Comparison of ENCODE assay signal across 32 cellular contexts in the genomic region with DNA sequence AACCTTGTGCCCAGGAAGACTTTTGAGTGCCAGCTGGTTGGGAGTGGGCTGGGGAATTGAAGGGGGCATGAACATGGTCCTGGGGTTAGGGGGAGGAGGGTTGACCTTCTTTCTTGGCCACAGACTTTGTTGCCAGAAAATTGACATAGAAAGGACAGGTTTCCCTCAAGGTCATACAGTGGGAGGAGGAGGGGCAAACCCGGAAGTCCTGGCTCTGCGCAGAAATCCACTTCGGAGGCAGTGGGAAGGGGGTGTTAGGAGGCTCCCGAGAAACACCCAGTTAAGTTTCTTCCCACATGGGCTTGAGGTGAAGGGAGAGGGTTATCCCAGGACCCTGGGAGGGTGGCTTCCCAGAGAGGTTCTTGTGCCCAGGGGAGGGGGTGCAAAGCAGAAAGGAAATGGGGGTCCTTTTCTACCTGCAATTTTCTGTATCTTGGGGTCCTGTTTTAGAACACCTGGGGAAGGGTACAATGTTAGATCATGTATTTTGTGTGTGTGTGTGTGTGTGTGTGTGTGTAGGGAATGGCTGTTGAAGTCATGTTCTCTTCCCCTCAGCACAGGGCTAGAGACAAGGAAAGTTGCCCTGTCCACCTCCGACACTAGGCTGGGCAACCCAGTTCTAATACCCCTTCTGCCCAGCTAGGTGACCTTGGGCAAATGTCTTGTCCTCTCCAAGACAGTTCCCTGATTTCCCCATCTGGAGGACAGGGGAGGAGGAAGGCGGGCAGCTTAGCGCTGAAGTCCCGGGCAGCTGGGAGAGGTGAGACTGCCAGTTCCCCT. TPM values are rescaled to one million over a fixed set of nuclear protein-coding genes. Genes with fewer than 3 reads are reported as not detected.
DNase-seq lines count a peak whose midpoint lies in the region; ATAC-seq and TF ChIP-seq lines count a peak whose summit lies in the region.
"Had no signal": no experiment of that assay in that cellular context is flagged by ENCODE, and none has a peak within 500 bp of the region (broad histone marks: within the 10 kb centered on the region; RNA-seq: fewer than 3 reads in every experiment).

No MANE protein-coding gene starts in this region.

- peaks cover 64% of the 10 kb centered on the region for H3K27me3 Mint-ChIP-seq in activated naive CD8-positive, alpha-beta T cell treated with anti-CD3 and anti-CD28 coated beads, Interleukin-2, amount 10 ng/mL, durations not matched to agents 7 days and 5 days
- H3K27me3 Mint-ChIP-seq in activated naive CD8-positive, alpha-beta T cell treated with anti-CD3 and anti-CD28 coated beads for 36 hours, result peaks cover 68% of the 10 kb centered on the region
- H3K27me3 Mint-ChIP-seq in dendritic cell treated with granulocyte-macrophage colony-stimulating factor and Interleukin-4, amounts not matched to agents 40 ng/mL and 50 ng/mL, for 4 days, result peaks cover 88% of the 10 kb centered on the region
- peaks cover 69% of the 10 kb centered on the region for H3K27me3 Mint-ChIP-seq in activated CD4-positive, alpha-beta memory T cell treated with anti-CD3 and anti-CD28 coated beads, Interleukin-2, amount 10 ng/mL, durations not matched to agents 7 days and 5 days
- peaks cover 86% of the 10 kb centered on the region for H3K27me3 Mint-ChIP-seq in progenitor cell of endocrine pancreas

- TF ChIP-seq POLR2A in erythroblast (IDR thresholded peaks at IDR 0.05; ENCODE audit: low read length), result no peak

- no peaks in the 10 kb centered on the region for H3K36me3 ChIP-seq in mesenchymal stem cell (ENCODE audit: control insufficient read depth in 1 of 2, insufficient read depth in 2 of 2, low read depth in 1 of 2, low read length in 2 of 2)
- H3K36me3 ChIP-seq: adrenal gland, BE2C, brain microvascular endothelial cell, esophagus squamous epithelium, pancreas, suprapubic skin had no signal

- no peak overlapping the region for H4K8ac ChIP-seq in mesenchymal stem cell (ENCODE audit: low read length)

- no peaks in the 10 kb centered on the region for H3K36me3 Mint-ChIP-seq in activated naive CD8-positive, alpha-beta T cell treated with anti-CD3 and anti-CD28 coated beads, Interleukin-2, amount 10 ng/mL, durations not matched to agents 7 days and 5 days
- H3K36me3 Mint-ChIP-seq in activated naive CD8-positive, alpha-beta T cell treated with anti-CD3 and anti-CD28 coated beads for 36 hours, result no peaks in the 10 kb centered on the region
- H3K36me3 Mint-ChIP-seq in dendritic cell treated with granulocyte-macrophage colony-stimulating factor and Interleukin-4, amounts not matched to agents 40 ng/mL and 50 ng/mL, for 4 days (ENCODE audit: low read depth), result no peaks in the 10 kb centered on the region
- H3K36me3 Mint-ChIP-seq in activated CD4-positive, alpha-beta memory T cell treated with anti-CD3 and anti-CD28 coated beads, Interleukin-2, amount 10 ng/mL, durations not matched to agents 7 days and 5 days (ENCODE audit: low read depth), result no peaks in the 10 kb centered on the region
- H3K36me3 Mint-ChIP-seq in progenitor cell of endocrine pancreas (ENCODE audit: insufficient read depth), result no peaks in the 10 kb centered on the region
- H3K36me3 Mint-ChIP-seq: activated CD8-positive, alpha-beta memory T cell treated with anti-CD3 and anti-CD28 coated beads, Interleukin-2, amount 10 ng/mL, durations not matched to agents 7 days and 5 days; stimulated activated naive B cell treated with anti-CD40 and anti-IgM and Interleukin-4, amounts not matched to agents 10 μg/mL and 1 μg/mL and 100 μg/mL, for 72 hours had no signal

- no peak overlapping the region for H3K4me3 ChIP-seq in mesenchymal stem cell (ENCODE audit: insufficient read depth in 1 of 2, low read depth in 1 of 2, low read length in 2 of 2)

- H3K27ac Mint-ChIP-seq in activated naive CD8-positive, alpha-beta T cell treated with anti-CD3 and anti-CD28 coated beads, Interleukin-2, amount 10 ng/mL, durations not matched to agents 7 days and 5 days, result no peak overlapping the region
- H3K27ac Mint-ChIP-seq in activated naive CD8-positive, alpha-beta T cell treated with anti-CD3 and anti-CD28 coated beads for 36 hours, result no peak overlapping the region
- H3K27ac Mint-ChIP-seq in dendritic cell treated with granulocyte-macrophage colony-stimulating factor and Interleukin-4, amounts not matched to agents 40 ng/mL and 50 ng/mL, for 4 days, result peak overlapping the region; percentile 36
- no peak overlapping the region for H3K27ac Mint-ChIP-seq in activated CD4-positive, alpha-beta memory T cell treated with anti-CD3 and anti-CD28 coated beads, Interleukin-2, amount 10 ng/mL, durations not matched to agents 7 days and 5 days
- no peak overlapping the region for H3K27ac Mint-ChIP-seq in progenitor cell of endocrine pancreas
- H3K27ac Mint-ChIP-seq: activated CD4-positive, alpha-beta T cell treated with anti-CD3 and anti-CD28 coated beads, Interleukin-2, amount 10 ng/mL, durations not matched to agents 24 days and 14 days; activated CD8-positive, alpha-beta memory T cell treated with anti-CD3 and anti-CD28 coated beads, Interleukin-2, amount 10 ng/mL, durations not matched to agents 7 days and 5 days; activated T-helper 2 cell treated with anti-CD3 and anti-CD28 coated beads, Interferon-gamma antibody, Interleukin-2, Interleukin-4, amounts not matched to agents 10 μg/mL and 5 μg/mL and 100 μg/mL, durations not matched to agents 14 hours and 24 hours and 36 hours; effector memory CD8-positive, alpha-beta T cell; stimulated activated naive B cell treated with anti-CD40 and anti-IgM and Interleukin-4, amounts not matched to agents 10 μg/mL and 1 μg/mL and 100 μg/mL, for 72 hours had no signal

- no peak overlapping the region for H2AFZ ChIP-seq in mesenchymal stem cell (ENCODE audit: low read depth, low read length)

- peaks cover 4% of the 10 kb centered on the region for H3K4me1 Mint-ChIP-seq in activated naive CD8-positive, alpha-beta T cell treated with anti-CD3 and anti-CD28 coated beads, Interleukin-2, amount 10 ng/mL, durations not matched to agents 7 days and 5 days
- H3K4me1 Mint-ChIP-seq in activated naive CD8-positive, alpha-beta T cell treated with anti-CD3 and anti-CD28 coated beads for 36 hours, result peaks cover 7% of the 10 kb centered on the region
- peaks cover 32% of the 10 kb centered on the region for H3K4me1 Mint-ChIP-seq in dendritic cell treated with granulocyte-macrophage colony-stimulating factor and Interleukin-4, amounts not matched to agents 40 ng/mL and 50 ng/mL, for 4 days (ENCODE audit: low read depth)
- H3K4me1 Mint-ChIP-seq in activated CD4-positive, alpha-beta memory T cell treated with anti-CD3 and anti-CD28 coated beads, Interleukin-2, amount 10 ng/mL, durations not matched to agents 7 days and 5 days, result peaks cover 2% of the 10 kb centered on the region
- H3K4me1 Mint-ChIP-seq in progenitor cell of endocrine pancreas (ENCODE audit: low read depth), result no peaks in the 10 kb centered on the region

- peaks cover 80 to 94% of the 10 kb centered on the region in 2 experiments for H3K27me3 ChIP-seq in mesenchymal stem cell (ENCODE audit: control insufficient read depth in 1 of 2, insufficient read depth in 1 of 2, low read length in 2 of 2)

- H3K9ac ChIP-seq in mesenchymal stem cell (ENCODE audit: low read length), result no peak overlapping the region
- H3K9ac ChIP-seq: SK-N-SH had no signal

- H2BK12ac ChIP-seq in mesenchymal stem cell (ENCODE audit: low read length in 2 of 2), result no peak overlapping the region

- H3K9me3 ChIP-seq in mesenchymal stem cell (ENCODE audit: control insufficient read depth, low read length), result no peaks in the 10 kb centered on the region
- H3K9me3 ChIP-seq: adrenal gland, BE2C, esophagus squamous epithelium, pancreas, SK-N-SH, suprapubic skin had no signal

- H4K91ac ChIP-seq in mesenchymal stem cell (ENCODE audit: low read length), result no peak overlapping the region

- 45% methylated on average over 8 of the region's 8 CpGs for WGBS in mesenchymal stem cell

- DNase-seq in activated naive CD8-positive, alpha-beta T cell treated with anti-CD3 and anti-CD28 coated beads, Interleukin-2, amount 10 ng/mL, durations not matched to agents 7 days and 5 days, result no peak
- no peak for DNase-seq in activated naive CD8-positive, alpha-beta T cell treated with anti-CD3 and anti-CD28 coated beads for 36 hours
- no peak for DNase-seq in mesenchymal stem cell
- no peak for DNase-seq in erythroblast (lab: John Stamatoyannopoulos, UW)
- DNase-seq in activated CD4-positive, alpha-beta memory T cell treated with anti-CD3 and anti-CD28 coated beads, Interleukin-2, amount 10 ng/mL, durations not matched to agents 7 days and 5 days, result no peak
- DNase-seq in progenitor cell of endocrine pancreas (ENCODE audit: low spot score, unreplicated experiment), result no peak
- DNase-seq: activated CD4-positive, alpha-beta T cell treated with anti-CD3 and anti-CD28 coated beads, Interleukin-2, amount 10 ng/mL, durations not matched to agents 24 days and 14 days; activated CD8-positive, alpha-beta memory T cell treated with anti-CD3 and anti-CD28 coated beads, Interleukin-2, amount 10 ng/mL, durations not matched to agents 7 days and 5 days; adrenal gland; BE2C; brain microvascular endothelial cell; COR-L47; DMS79; effector memory CD8-positive, alpha-beta T cell; esophagus squamous epithelium; HCEC 1CT; IMR-90; NCI-H1092 treated with DMSO at 0.1 percent for 48 hours; NCI-H1930; NCI-H69; stimulated activated CD4-positive, alpha-beta T cell treated with anti-CD3 and anti-CD28 coated beads, Interleukin-4, amount 100 ng/mL, for 24 hours; stimulated activated naive B cell treated with anti-CD40 and anti-IgM and Interleukin-4, amounts not matched to agents 10 μg/mL and 1 μg/mL and 100 μg/mL, for 72 hours had no signal

- no peak overlapping the region for H3K14ac ChIP-seq in mesenchymal stem cell (ENCODE audit: low read length in 2 of 2)

- intact Hi-C loops in dendritic cell treated with granulocyte-macrophage colony-stimulating factor and Interleukin-4, amounts not matched to agents 40 ng/mL and 50 ng/mL, for 4 days (cut with micrococcal nuclease), result no loop called here

- POLR2A ChIA-PET in activated naive CD8-positive, alpha-beta T cell treated with anti-CD3 and anti-CD28 coated beads, Interleukin-2, amount 10 ng/mL, durations not matched to agents 7 days and 5 days (lab: Charles Lee), result no interaction called here
- POLR2A ChIA-PET in activated CD4-positive, alpha-beta memory T cell treated with anti-CD3 and anti-CD28 coated beads, Interleukin-2, amount 10 ng/mL, durations not matched to agents 7 days and 5 days (lab: Charles Lee), result no interaction called here

- H3K4me3 Mint-ChIP-seq in activated naive CD8-positive, alpha-beta T cell treated with anti-CD3 and anti-CD28 coated beads, Interleukin-2, amount 10 ng/mL, durations not matched to agents 7 days and 5 days, result peak overlapping the region; percentile 45
- H3K4me3 Mint-ChIP-seq in activated naive CD8-positive, alpha-beta T cell treated with anti-CD3 and anti-CD28 coated beads for 36 hours, result no peak overlapping the region
- H3K4me3 Mint-ChIP-seq in dendritic cell treated with granulocyte-macrophage colony-stimulating factor and Interleukin-4, amounts not matched to agents 40 ng/mL and 50 ng/mL, for 4 days, result peak overlapping the region; percentile 65
- no peak overlapping the region for H3K4me3 Mint-ChIP-seq in activated CD4-positive, alpha-beta memory T cell treated with anti-CD3 and anti-CD28 coated beads, Interleukin-2, amount 10 ng/mL, durations not matched to agents 7 days and 5 days
- no peak overlapping the region for H3K4me3 Mint-ChIP-seq in progenitor cell of endocrine pancreas (ENCODE audit: low read depth)
- H3K4me3 Mint-ChIP-seq: activated CD4-positive, alpha-beta T cell treated with anti-CD3 and anti-CD28 coated beads, Interleukin-2, amount 10 ng/mL, durations not matched to agents 24 days and 14 days; activated CD8-positive, alpha-beta memory T cell treated with anti-CD3 and anti-CD28 coated beads, Interleukin-2, amount 10 ng/mL, durations not matched to agents 7 days and 5 days had no signal

- H3K4me2 ChIP-seq in mesenchymal stem cell (ENCODE audit: low read length, poor library complexity, severe bottlenecking), result no peak overlapping the region

- peaks cover 23% of the 10 kb centered on the region for H3K4me1 ChIP-seq in mesenchymal stem cell (ENCODE audit: control insufficient read depth, insufficient read depth, low read depth, low read length)
- H3K4me1 ChIP-seq: BE2C had no signal

- no peaks in the 10 kb centered on the region for H3K79me1 ChIP-seq in mesenchymal stem cell (replicated peaks; ENCODE audit: low read length, poor library complexity, severe bottlenecking)

- CTCF ChIA-PET in activated CD4-positive, alpha-beta memory T cell treated with anti-CD3 and anti-CD28 coated beads, Interleukin-2, amount 10 ng/mL, durations not matched to agents 7 days and 5 days (lab: Charles Lee), result interaction anchor here (1.1 kb wide), 1 partner anchor 37 kb away, joined by 3 read pairs; no protein-coding TSS in a partner anchor

- peak overlapping the region; percentile 31 for H2BK15ac ChIP-seq in mesenchymal stem cell (ENCODE audit: low read depth, poor library complexity, severe bottlenecking)

- TF ChIP-seq CTCF in progenitor cell of endocrine pancreas (IDR thresholded peaks at IDR 0.05; ENCODE audit: unreplicated experiment), result no peak

- no peak for ATAC-seq in activated naive CD8-positive, alpha-beta T cell treated with anti-CD3 and anti-CD28 coated beads, Interleukin-2, amount 10 ng/mL, durations not matched to agents 7 days and 5 days (ENCODE audit: low read depth)
- ATAC-seq in HG02885 (IDR thresholded peaks at IDR 0.05; ENCODE audit: poor library complexity, unreplicated experiment), result no peak
- ATAC-seq: effector memory CD8-positive, alpha-beta T cell had no signal

- H3K9me3 Mint-ChIP-seq in activated naive CD8-positive, alpha-beta T cell treated with anti-CD3 and anti-CD28 coated beads, Interleukin-2, amount 10 ng/mL, durations not matched to agents 7 days and 5 days, result no peaks in the 10 kb centered on the region
- no peaks in the 10 kb centered on the region for H3K9me3 Mint-ChIP-seq in activated naive CD8-positive, alpha-beta T cell treated with anti-CD3 and anti-CD28 coated beads for 36 hours
- no peaks in the 10 kb centered on the region for H3K9me3 Mint-ChIP-seq in dendritic cell treated with granulocyte-macrophage colony-stimulating factor and Interleukin-4, amounts not matched to agents 40 ng/mL and 50 ng/mL, for 4 days
- no peaks in the 10 kb centered on the region for H3K9me3 Mint-ChIP-seq in activated CD4-positive, alpha-beta memory T cell treated with anti-CD3 and anti-CD28 coated beads, Interleukin-2, amount 10 ng/mL, durations not matched to agents 7 days and 5 days
- H3K9me3 Mint-ChIP-seq in progenitor cell of endocrine pancreas (ENCODE audit: low read depth), result no peaks in the 10 kb centered on the region
- H3K9me3 Mint-ChIP-seq: activated CD4-positive, alpha-beta T cell treated with anti-CD3 and anti-CD28 coated beads, Interleukin-2, amount 10 ng/mL, durations not matched to agents 24 days and 14 days; activated T-helper 2 cell treated with anti-CD3 and anti-CD28 coated beads, Interferon-gamma antibody, Interleukin-2, Interleukin-4, amounts not matched to agents 10 μg/mL and 5 μg/mL and 100 μg/mL, durations not matched to agents 14 hours and 24 hours and 36 hours; effector memory CD8-positive, alpha-beta T cell; stimulated activated naive B cell treated with anti-CD40 and anti-IgM and Interleukin-4, amounts not matched to agents 10 μg/mL and 1 μg/mL and 100 μg/mL, for 72 hours had no signal

- no peak overlapping the region for H3K27ac ChIP-seq in mesenchymal stem cell (ENCODE audit: low read length, poor library complexity, severe bottlenecking)
- H3K27ac ChIP-seq: adrenal gland, brain microvascular endothelial cell, esophagus squamous epithelium, pancreas, suprapubic skin had no signal

- H2AK5ac ChIP-seq in mesenchymal stem cell (ENCODE audit: low read length, severe bottlenecking), result no peak overlapping the region

- H3K4ac ChIP-seq in mesenchymal stem cell (ENCODE audit: low read depth in 1 of 2, low read length in 2 of 2), result no peak overlapping the region

- no peak overlapping the region for H3K23ac ChIP-seq in mesenchymal stem cell (ENCODE audit: low read length in 2 of 2)

- no peak overlapping the region for H2BK5ac ChIP-seq in mesenchymal stem cell (ENCODE audit: low read depth, low read length, poor library complexity, severe bottlenecking)

- no peak overlapping the region for H3K18ac ChIP-seq in mesenchymal stem cell (ENCODE audit: low read depth in 1 of 2, low read length in 2 of 2)

- H2BK120ac ChIP-seq in mesenchymal stem cell (ENCODE audit: low read depth, low read length), result no peak overlapping the region

RNA-seq across cellular contexts. Expression of gene PVALB, which starts 1.1 kb away (rescaled TPM):
- total RNA-seq in activated naive CD8-positive, alpha-beta T cell treated with anti-CD3 and anti-CD28 coated beads, Interleukin-2, amount 10 ng/mL, durations not matched to agents 7 days and 5 days, result not detected
- total RNA-seq in activated naive CD8-positive, alpha-beta T cell treated with anti-CD3 and anti-CD28 coated beads for 36 hours, result not detected
- polyA plus RNA-seq in mesenchymal stem cell (2013, experiment 1 of 2), result not detected
- not detected for polyA plus RNA-seq in mesenchymal stem cell (2013, experiment 2 of 2)
- total RNA-seq in activated CD4-positive, alpha-beta memory T cell treated with anti-CD3 and anti-CD28 coated beads, Interleukin-2, amount 10 ng/mL, durations not matched to agents 7 days and 5 days, result not detected
- not detected in 2 replicates for total RNA-seq in progenitor cell of endocrine pancreas
- total RNA-seq: activated CD4-positive, alpha-beta T cell treated with anti-CD3 and anti-CD28 coated beads, Interleukin-2, amount 10 ng/mL, durations not matched to agents 24 days and 14 days; activated CD8-positive, alpha-beta memory T cell treated with anti-CD3 and anti-CD28 coated beads, Interleukin-2, amount 10 ng/mL, durations not matched to agents 7 days and 5 days; activated T-helper 2 cell treated with anti-CD3 and anti-CD28 coated beads, Interferon-gamma antibody, Interleukin-2, Interleukin-4, amounts not matched to agents 10 μg/mL and 5 μg/mL and 100 μg/mL, durations not matched to agents 14 hours and 24 hours and 36 hours; esophagus squamous epithelium; frontal cortex; IMR-90; pancreas; right cardiac atrium; suprapubic skin; T-helper 2 cell treated with Interferon-gamma antibody and Interleukin-4, amounts not matched to agents 100 ng/mL and 5 ng/mL, for 36 hours had no signal
- polyA plus RNA-seq: IMR-90, right cardiac atrium, SK-N-SH had no signal

RNA-seq across cellular contexts. Expression of gene IFT27, which starts 39.8 kb away (rescaled TPM):
- total RNA-seq in activated naive CD8-positive, alpha-beta T cell treated with anti-CD3 and anti-CD28 coated beads, Interleukin-2, amount 10 ng/mL, durations not matched to agents 7 days and 5 days, result 10 to 100 TPM; 23.5 to 27.8 TPM
- 10 to 100 TPM; 17.3 to 18.2 TPM for total RNA-seq in activated naive CD8-positive, alpha-beta T cell treated with anti-CD3 and anti-CD28 coated beads for 36 hours
- polyA plus RNA-seq in mesenchymal stem cell (2013, experiment 1 of 2), result 31.2 TPM
- 31.2 TPM for polyA plus RNA-seq in mesenchymal stem cell (2013, experiment 2 of 2)
- 10 to 100 TPM; 28.3 to 29.5 TPM for total RNA-seq in activated CD4-positive, alpha-beta memory T cell treated with anti-CD3 and anti-CD28 coated beads, Interleukin-2, amount 10 ng/mL, durations not matched to agents 7 days and 5 days
- total RNA-seq in progenitor cell of endocrine pancreas, result 52.3 and 57.7 TPM in 2 replicates

RNA-seq across cellular contexts. Expression of gene NCF4, which starts 45.1 kb away (rescaled TPM):
- total RNA-seq in activated naive CD8-positive, alpha-beta T cell treated with anti-CD3 and anti-CD28 coated beads, Interleukin-2, amount 10 ng/mL, durations not matched to agents 7 days and 5 days, result 10 to 100 TPM; 31.0 to 35.3 TPM
- total RNA-seq in activated naive CD8-positive, alpha-beta T cell treated with anti-CD3 and anti-CD28 coated beads for 36 hours, result 1 to 10 TPM; 2.3 to 2.5 TPM
- not detected for polyA plus RNA-seq in mesenchymal stem cell (2013, experiment 1 of 2)
- polyA plus RNA-seq in mesenchymal stem cell (2013, experiment 2 of 2), result not detected
- total RNA-seq in activated CD4-positive, alpha-beta memory T cell treated with anti-CD3 and anti-CD28 coated beads, Interleukin-2, amount 10 ng/mL, durations not matched to agents 7 days and 5 days, result 10 to 100 TPM; 59.9 to 60.1 TPM
- total RNA-seq in progenitor cell of endocrine pancreas, result not detected in 2 replicates
- total RNA-seq: IMR-90, myocyte had no signal
- polyA plus RNA-seq: IMR-90, SK-N-SH had no signal

Comparison
In these comparisons a context has a peak if more than half of its experiments do, and no peak if none do; other contexts are left out.
1. H3K4me3 Mint-ChIP-seq: peak in activated naive CD8-positive, alpha-beta T cell treated with anti-CD3 and anti-CD28 coated beads, Interleukin-2, amount 10 ng/mL, durations not matched to agents 7 days and 5 days (single experiment) and dendritic cell treated with granulocyte-macrophage colony-stimulating factor and Interleukin-4, amounts not matched to agents 40 ng/mL and 50 ng/mL, for 4 days (single experiment); none in activated naive CD8-positive, alpha-beta T cell treated with anti-CD3 and anti-CD28 coated beads for 36 hours (single experiment), activated CD4-positive, alpha-beta memory T cell treated with anti-CD3 and anti-CD28 coated beads, Interleukin-2, amount 10 ng/mL, durations not matched to agents 7 days and 5 days (single experiment) and progenitor cell of endocrine pancreas (single experiment).
2. RNA of gene NCF4, which starts 45.1 kb away (total RNA-seq): 59.9 to 60.1 TPM in activated CD4-positive, alpha-beta memory T cell treated with anti-CD3 and anti-CD28 coated beads, Interleukin-2, amount 10 ng/mL, durations not matched to agents 7 days and 5 days and 31.0 to 35.3 TPM in activated naive CD8-positive, alpha-beta T cell treated with anti-CD3 and anti-CD28 coated beads, Interleukin-2, amount 10 ng/mL, durations not matched to agents 7 days and 5 days; 2.3 to 2.5 TPM in activated naive CD8-positive, alpha-beta T cell treated with anti-CD3 and anti-CD28 coated beads for 36 hours and not detected in progenitor cell of endocrine pancreas; every median in the first group is over 4 times any median in the second.